Comparison of ENCODE assay signal across 23 cellular contexts in the genomic region with DNA sequence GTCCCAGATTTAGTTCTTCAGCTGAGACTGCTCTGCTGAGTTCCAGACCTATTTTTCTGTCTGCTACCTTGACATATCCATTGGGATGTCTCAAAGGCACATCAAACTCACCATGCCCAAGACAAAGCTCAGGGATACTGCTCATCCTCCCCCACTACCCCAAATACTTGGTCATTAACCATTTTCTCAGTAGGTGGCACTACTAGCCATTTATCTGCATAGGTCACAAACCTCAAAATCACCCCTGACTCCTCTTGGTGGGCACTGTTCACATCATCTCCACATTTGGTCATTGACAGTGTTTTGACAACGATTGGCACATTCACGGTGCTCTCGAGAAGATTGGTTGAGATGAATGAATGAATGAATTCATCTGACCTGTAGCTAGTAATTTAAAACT. TPM values are rescaled to one million over a fixed set of nuclear protein-coding genes. Genes with fewer than 3 reads are reported as not detected.
"Had no signal": no experiment of that assay in that cellular context is flagged by ENCODE, and none has a peak within 500 bp of the region (broad histone marks: within the 10 kb centered on the region; RNA-seq: fewer than 3 reads in every experiment).

No MANE protein-coding gene starts in this region.

- H3K4me3 ChIP-seq: adrenal gland, breast epithelium, gastrocnemius medialis, left lung, thyroid gland had no signal

- H3K4me3 Mint-ChIP-seq: activated CD4-positive, alpha-beta T cell treated with anti-CD3 and anti-CD28 coated beads for 36 hours had no signal

- H3K27ac Mint-ChIP-seq: activated CD4-positive, alpha-beta T cell treated with anti-CD3 and anti-CD28 coated beads for 36 hours; progenitor cell of endocrine pancreas had no signal

- H3K9me3 Mint-ChIP-seq: activated naive CD4-positive, alpha-beta T cell treated with anti-CD3 and anti-CD28 coated beads, Interleukin-2, amount 50 U/mL, for 72 hours had no signal

- H3K36me3 Mint-ChIP-seq: activated naive CD4-positive, alpha-beta T cell treated with anti-CD3 and anti-CD28 coated beads, Interleukin-2, amount 50 U/mL, for 72 hours had no signal

- DNase-seq: activated CD4-positive, alpha-beta T cell treated with anti-CD3 and anti-CD28 coated beads for 36 hours; activated CD4-positive, alpha-beta T cell treated with anti-CD3 and anti-CD28 coated beads, Interleukin-2, amount 50 U/mL, for 48 hours; activated gamma-delta T cell treated with Interleukin-2 at 50 U/mL for 16 hours; adrenal gland; cerebellar nuclear complex; effector CD4-positive, alpha-beta T cell; gastrocnemius medialis; head of caudate nucleus; left lung; stimulated activated CD4-positive, alpha-beta T cell treated with anti-CD3 and anti-CD28 coated beads, Interleukin-12 subunit alpha, Interleukin-12 subunit beta, amount 100 ng/mL, for 4 hours; stimulated activated CD4-positive, alpha-beta T cell treated with anti-CD3 and anti-CD28 coated beads, Interleukin-2, amount 100 ng/mL, for 24 hours; stimulated activated naive CD4-positive, alpha-beta T cell treated with Interleukin-2 at 50 U/mL for 16 hours; thyroid gland had no signal

- H3K4me1 ChIP-seq: adrenal gland, breast epithelium, gastrocnemius medialis, left lung, thyroid gland had no signal

- H3K9me3 ChIP-seq: adrenal gland, breast epithelium, gastrocnemius medialis, left lung, thyroid gland had no signal

- H3K27ac ChIP-seq: adrenal gland, breast epithelium, left lung, thyroid gland had no signal

- H3K27me3 Mint-ChIP-seq: activated CD4-positive, alpha-beta T cell treated with anti-CD3 and anti-CD28 coated beads for 36 hours had no signal

- ATAC-seq: activated CD4-positive, alpha-beta T cell treated with anti-CD3 and anti-CD28 coated beads for 36 hours; activated naive CD4-positive, alpha-beta T cell treated with anti-CD3 and anti-CD28 coated beads, Interleukin-2, amount 50 U/mL, for 72 hours; esophagus mucosa; gastrocnemius medialis; left lung had no signal

- H3K27me3 ChIP-seq: adrenal gland, breast epithelium, gastrocnemius medialis, left lung, thyroid gland had no signal

- H3K36me3 ChIP-seq: adrenal gland, breast epithelium, left lung, thyroid gland had no signal

- H3K4me1 Mint-ChIP-seq: activated CD4-positive, alpha-beta T cell treated with anti-CD3 and anti-CD28 coated beads for 36 hours had no signal

RNA-seq across cellular contexts. Expression of a gene that starts 32.1 kb away (rescaled TPM):
- total RNA-seq: activated CD4-positive, alpha-beta T cell treated with anti-CD3 and anti-CD28 coated beads for 36 hours; activated naive CD4-positive, alpha-beta T cell treated with anti-CD3 and anti-CD28 coated beads, Interleukin-2, amount 50 U/mL, for 72 hours; astrocyte; breast epithelium; esophagus mucosa; kidney epithelial cell; omental fat pad; subcutaneous adipose tissue; thyroid gland had no signal

RNA-seq across cellular contexts. Expression of a gene that starts 46.8 kb away (rescaled TPM):
- total RNA-seq: adrenal gland, astrocyte, breast epithelium, esophagus mucosa, gastrocnemius medialis, kidney epithelial cell, myocyte, omental fat pad, subcutaneous adipose tissue, thyroid gland, urinary bladder had no signal
